Comparison of ENCODE assay signal across 9 cellular contexts in genomic region chr6:123393333-123393732, GRCh38.
DNase-seq lines count a peak whose midpoint lies in the region; ATAC-seq, FAIRE-seq and TF ChIP-seq lines count a peak whose summit lies in the region.
"Had no signal": no experiment of that assay in that cellular context is flagged by ENCODE, and none has a peak within 500 bp of the region (broad histone marks: within the 10 kb centered on the region; RNA-seq: fewer than 3 reads in every experiment).

No MANE protein-coding gene starts in this region.

- peak; percentile 28 for TF ChIP-seq CTCF in GM10266 (IDR thresholded peaks at IDR 0.05; ENCODE audit: control insufficient read depth, insufficient read depth, low read depth, missing control alignments)
- peak in 5 of 6 experiments; percentile 36 to 45 (median 42) for TF ChIP-seq CTCF in adrenal gland (IDR thresholded peaks at IDR 0.05)
- no peak for TF ChIP-seq CTCF in WTC11 (IDR thresholded peaks at IDR 0.05)
- TF ChIP-seq CTCF in testis (IDR thresholded peaks at IDR 0.05), result peak in 1 of 3 experiments; percentile 41

- intact Hi-C loops in adrenal gland (cut with DNase I), result no loop called here
- intact Hi-C loops in testis (cut with DNase I; ENCODE audit: low total_unique reads), result no loop called here

- POLR2A ChIA-PET in WTC11 (lab: Charles Lee), result no interaction called here

- H3K36me3 Mint-ChIP-seq in WTC11, result no peaks in the 10 kb centered on the region

- no peak overlapping the region for H3K23ac ChIP-seq in neuronal stem cell (ENCODE audit: low read depth, low read length, poor library complexity)

- H3K9me3 ChIP-seq in adrenal gland (replicated peaks in 1 of 3) (no peaks in the 10 kb centered on the region), neuronal stem cell (replicated peaks in 1 of 2; ENCODE audit: control insufficient read depth in 2 of 2, insufficient read depth in 1 of 2, low read depth in 1 of 2, low read length in 2 of 2) (no peaks in the 10 kb centered on the region), testis (no peaks in the 10 kb centered on the region)

- no peak for FAIRE-seq in RCC 7860 (lab: Jason Lieb, UNC)

- H3K27me3 ChIP-seq in adrenal gland (no peaks in the 10 kb centered on the region), neuronal stem cell (ENCODE audit: control insufficient read depth in 3 of 3, insufficient read depth in 3 of 3, low read depth in 1 of 3, low read length in 3 of 3) (no peaks in the 10 kb centered on the region), testis (no peaks in the 10 kb centered on the region)

- TF ChIP-seq POLR2A in adrenal gland (IDR thresholded peaks at IDR 0.05), result no peak
- TF ChIP-seq POLR2A in testis (IDR thresholded peaks at IDR 0.05), result no peak

- no peak overlapping the region for H2BK5ac ChIP-seq in neuronal stem cell (ENCODE audit: low read length)

- no peak overlapping the region for H3K4ac ChIP-seq in neuronal stem cell (ENCODE audit: low read length)

- no peak overlapping the region for H4K91ac ChIP-seq in neuronal stem cell (ENCODE audit: low read depth, low read length, poor library complexity)

- no peaks in the 10 kb centered on the region for H3K9me3 Mint-ChIP-seq in WTC11

- H3K36me3 ChIP-seq in adrenal gland (replicated peaks in 1 of 2) (no peaks in the 10 kb centered on the region), neuronal stem cell (replicated peaks in 1 of 2; ENCODE audit: control insufficient read depth in 2 of 2, insufficient read depth in 2 of 2, low read length in 2 of 2) (no peaks in the 10 kb centered on the region), testis (ENCODE audit: low read depth, missing control alignments) (no peaks in the 10 kb centered on the region)

- peak overlapping the region; percentile 32 for H2AFZ ChIP-seq in neuronal stem cell (ENCODE audit: low read length)

- no peak overlapping the region for H3K9ac ChIP-seq in neuronal stem cell (ENCODE audit: low read depth, low read length, poor library complexity)

- H4K8ac ChIP-seq in neuronal stem cell (ENCODE audit: low read depth, low read length), result no peak overlapping the region

- DNase-seq in GM10266 (ENCODE audit: extremely low spot score), result no peak
- DNase-seq in NCI-H187 treated with DMSO at 0.1 percent for 48 hours (lab: John Stamatoyannopoulos, UW), result peak; percentile 71
- no peak for DNase-seq in adrenal gland
- DNase-seq in neuronal stem cell (ENCODE audit: low spot score), result no peak
- DNase-seq in WTC11 (ENCODE audit: low spot score), result no peak
- no peak for DNase-seq in testis
- no peak for DNase-seq in RCC 7860 (ENCODE audit: low spot score)
- DNase-seq: NK-92 treated with Interleukin-12 subunit alpha and Interleukin-12 subunit beta, amount 100 ng/mL, for 24 hours had no signal

- H3K79me1 ChIP-seq in neuronal stem cell (ENCODE audit: low read depth, low read length), result no peaks in the 10 kb centered on the region

- no peak overlapping the region for H3K14ac ChIP-seq in neuronal stem cell (ENCODE audit: low read length)

- no peak overlapping the region for H2AK5ac ChIP-seq in neuronal stem cell (ENCODE audit: low read depth, low read length)

- ATAC-seq in WTC11, result no peak
- ATAC-seq in activated CD4-positive, CD25-positive, alpha-beta regulatory T cell treated with anti-CD3 and anti-CD28 coated beads, Interleukin-2, amount 50 U/mL, for 24 hours, result no peak

- CTCF ChIA-PET in WTC11 (lab: Charles Lee), result interaction anchor here (1.7 to 2.2 kb wide), 2 partner anchors 13 to 322 kb away, joined by 6 to 13 read pairs; no protein-coding TSS in a partner anchor

- H3K27ac Mint-ChIP-seq in WTC11, result no peak overlapping the region

- H3K4me2 ChIP-seq in neuronal stem cell (ENCODE audit: insufficient read depth, low read length, poor library complexity, severe bottlenecking), result no peak overlapping the region

- no peak overlapping the region for H3K18ac ChIP-seq in neuronal stem cell (ENCODE audit: low read length)

- 9 to 24% (median 19%) methylated on average over 1 of the region's 1 CpG for WGBS in adrenal gland, 4 donors
- WGBS in neuronal stem cell (ENCODE audit: extremely low coverage in 2 of 2, insufficient read length in 2 of 2, insufficient replicate concordance in 1 of 2), 2 donors, result no CpG with 5 or more reads among the region's 1 CpG
- WGBS in testis, 2 donors, result 31 to 34% methylated on average over 1 of the region's 1 CpG

- H3K27ac ChIP-seq in adrenal gland (no peak overlapping the region), neuronal stem cell (replicated peaks; ENCODE audit: low read length) (no peak overlapping the region), testis (no peak overlapping the region)

- H2BK15ac ChIP-seq in neuronal stem cell (ENCODE audit: low read length), result no peak overlapping the region

- H3K4me1 Mint-ChIP-seq in WTC11, result peaks cover 8% of the 10 kb centered on the region; the same call in 1 of the 2 replicates

- H3K4me3 Mint-ChIP-seq in WTC11, result no peak overlapping the region

- no peak overlapping the region for H2BK12ac ChIP-seq in neuronal stem cell (ENCODE audit: low read length)

- H3K4me3 ChIP-seq in adrenal gland (no peak overlapping the region), neuronal stem cell (ENCODE audit: low read length in 2 of 2) (no peak overlapping the region), testis (no peak overlapping the region)

- H2BK120ac ChIP-seq in neuronal stem cell (ENCODE audit: low read depth, low read length), result no peak overlapping the region

- H3K4me1 ChIP-seq in adrenal gland (replicated peaks in 1 of 2), result no peaks in the 10 kb centered on the region
- no peaks in the 10 kb centered on the region for H3K4me1 ChIP-seq in neuronal stem cell (ENCODE audit: control insufficient read depth in 2 of 2, insufficient read depth in 1 of 2, low read depth in 1 of 2, low read length in 2 of 2)
- H3K4me1 ChIP-seq in testis, result no peaks in the 10 kb centered on the region

- no peaks in the 10 kb centered on the region for H3K27me3 Mint-ChIP-seq in WTC11 (ENCODE audit: low read depth)

TF ChIP-seq in WTC11, 78 proteins besides CTCF, POLR2A, EP300 and RAD21:
- TF ChIP-seq SP1 (CRISPR knock-in tag; conservative IDR thresholded peaks at IDR 0.05) (no peak), NR3C1 (CRISPR knock-in tag; conservative IDR thresholded peaks at IDR 0.05; ENCODE audit: low read depth) (no peak), SMAD4 (CRISPR knock-in tag; IDR thresholded peaks at IDR 0.05) (no peak)
- TF ChIP-seq, protein P1, sequence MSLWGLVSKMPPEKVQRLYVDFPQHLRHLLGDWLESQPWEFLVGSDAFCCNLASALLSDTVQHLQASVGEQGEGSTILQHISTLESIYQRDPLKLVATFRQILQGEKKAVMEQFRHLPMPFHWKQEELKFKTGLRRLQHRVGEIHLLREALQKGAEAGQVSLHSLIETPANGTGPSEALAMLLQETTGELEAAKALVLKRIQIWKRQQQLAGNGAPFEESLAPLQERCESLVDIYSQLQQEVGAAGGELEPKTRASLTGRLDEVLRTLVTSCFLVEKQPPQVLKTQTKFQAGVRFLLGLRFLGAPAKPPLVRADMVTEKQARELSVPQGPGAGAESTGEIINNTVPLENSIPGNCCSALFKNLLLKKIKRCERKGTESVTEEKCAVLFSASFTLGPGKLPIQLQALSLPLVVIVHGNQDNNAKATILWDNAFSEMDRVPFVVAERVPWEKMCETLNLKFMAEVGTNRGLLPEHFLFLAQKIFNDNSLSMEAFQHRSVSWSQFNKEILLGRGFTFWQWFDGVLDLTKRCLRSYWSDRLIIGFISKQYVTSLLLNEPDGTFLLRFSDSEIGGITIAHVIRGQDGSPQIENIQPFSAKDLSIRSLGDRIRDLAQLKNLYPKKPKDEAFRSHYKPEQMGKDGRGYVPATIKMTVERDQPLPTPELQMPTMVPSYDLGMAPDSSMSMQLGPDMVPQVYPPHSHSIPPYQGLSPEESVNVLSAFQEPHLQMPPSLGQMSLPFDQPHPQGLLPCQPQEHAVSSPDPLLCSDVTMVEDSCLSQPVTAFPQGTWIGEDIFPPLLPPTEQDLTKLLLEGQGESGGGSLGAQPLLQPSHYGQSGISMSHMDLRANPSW (CRISPR knock-in tag; conservative IDR thresholded peaks at IDR 0.05; ENCODE audit: low read depth), result no peak
- TF ChIP-seq, protein P2, sequence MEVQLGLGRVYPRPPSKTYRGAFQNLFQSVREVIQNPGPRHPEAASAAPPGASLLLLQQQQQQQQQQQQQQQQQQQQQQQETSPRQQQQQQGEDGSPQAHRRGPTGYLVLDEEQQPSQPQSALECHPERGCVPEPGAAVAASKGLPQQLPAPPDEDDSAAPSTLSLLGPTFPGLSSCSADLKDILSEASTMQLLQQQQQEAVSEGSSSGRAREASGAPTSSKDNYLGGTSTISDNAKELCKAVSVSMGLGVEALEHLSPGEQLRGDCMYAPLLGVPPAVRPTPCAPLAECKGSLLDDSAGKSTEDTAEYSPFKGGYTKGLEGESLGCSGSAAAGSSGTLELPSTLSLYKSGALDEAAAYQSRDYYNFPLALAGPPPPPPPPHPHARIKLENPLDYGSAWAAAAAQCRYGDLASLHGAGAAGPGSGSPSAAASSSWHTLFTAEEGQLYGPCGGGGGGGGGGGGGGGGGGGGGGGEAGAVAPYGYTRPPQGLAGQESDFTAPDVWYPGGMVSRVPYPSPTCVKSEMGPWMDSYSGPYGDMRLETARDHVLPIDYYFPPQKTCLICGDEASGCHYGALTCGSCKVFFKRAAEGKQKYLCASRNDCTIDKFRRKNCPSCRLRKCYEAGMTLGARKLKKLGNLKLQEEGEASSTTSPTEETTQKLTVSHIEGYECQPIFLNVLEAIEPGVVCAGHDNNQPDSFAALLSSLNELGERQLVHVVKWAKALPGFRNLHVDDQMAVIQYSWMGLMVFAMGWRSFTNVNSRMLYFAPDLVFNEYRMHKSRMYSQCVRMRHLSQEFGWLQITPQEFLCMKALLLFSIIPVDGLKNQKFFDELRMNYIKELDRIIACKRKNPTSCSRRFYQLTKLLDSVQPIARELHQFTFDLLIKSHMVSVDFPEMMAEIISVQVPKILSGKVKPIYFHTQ (CRISPR knock-in tag; IDR thresholded peaks at IDR 0.05), result no peak
TF ChIP-seq in WTC11: peak in this region for 0.
